ENCODE assay signal across 1 cellular context in genomic region chr4:120692964-120693363, GRCh38.
TF ChIP-seq lines count a peak whose summit lies in the region.

No MANE protein-coding gene starts in this region.

TF ChIP-seq in GM23338, 12 proteins besides CTCF, POLR2A, EP300 and RAD21 (continued from another document):
- TF ChIP-seq REST (IDR thresholded peaks at IDR 0.05; ENCODE audit: unreplicated experiment) (no peak), STAT1 (IDR thresholded peaks at IDR 0.05; ENCODE audit: unreplicated experiment) (no peak), JUNB (IDR thresholded peaks at IDR 0.05; ENCODE audit: unreplicated experiment) (no peak)
